In the genomic region with DNA sequence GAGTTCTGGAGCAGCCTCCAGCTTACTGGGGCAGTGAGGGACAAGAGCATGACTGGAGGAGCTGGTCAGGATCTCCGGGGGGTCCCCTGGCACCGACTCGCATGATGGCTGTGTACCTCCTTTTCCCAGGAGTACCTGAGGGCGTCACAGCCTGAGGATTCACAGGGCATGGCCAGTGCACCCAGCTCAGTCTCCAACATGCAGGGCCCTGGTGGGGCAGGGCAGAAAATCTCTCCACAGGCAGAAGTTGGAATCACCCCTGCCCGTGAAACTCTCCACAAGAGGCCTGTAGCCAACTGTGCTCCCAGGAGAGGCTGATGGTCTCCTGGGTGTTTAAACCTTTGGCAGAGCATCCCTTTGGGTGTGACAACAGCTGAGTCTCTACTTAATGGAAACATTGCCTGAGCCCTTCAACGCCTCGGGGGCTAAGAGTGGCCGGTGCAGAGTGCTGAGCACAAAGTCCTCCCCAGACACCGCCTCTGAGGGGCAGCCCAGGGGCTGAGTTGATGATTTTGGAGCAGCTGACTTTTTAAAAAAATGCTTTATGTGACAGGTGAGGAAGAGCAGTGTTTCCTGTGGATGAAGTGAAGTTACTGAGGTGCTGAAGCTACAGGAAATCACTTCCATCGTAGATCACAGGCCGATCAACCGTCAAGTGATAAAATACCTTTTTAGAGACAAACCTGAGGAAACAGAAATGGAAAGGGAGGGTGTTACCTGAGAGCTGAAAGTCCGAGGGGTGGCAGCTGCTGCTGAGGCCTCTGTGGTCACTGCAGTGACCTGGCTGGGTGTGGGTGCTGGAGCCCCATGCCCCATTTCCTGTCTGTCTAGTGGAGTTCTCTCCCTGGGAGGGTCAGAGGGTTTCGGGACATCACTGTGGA, we compare ENCODE assay signal across 21 cellular contexts. TPM values are rescaled to one million over a fixed set of nuclear protein-coding genes. Genes with fewer than 3 reads are reported as not detected.
DNase-seq lines count a peak whose midpoint lies in the region; ATAC-seq and TF ChIP-seq lines count a peak whose summit lies in the region.
"Had no signal": no experiment of that assay in that cellular context is flagged by ENCODE, and none has a peak within 500 bp of the region (broad histone marks: within the 10 kb centered on the region; RNA-seq: fewer than 3 reads in every experiment).

No MANE protein-coding gene starts in this region.

- no peak for ATAC-seq in effector memory CD8-positive, alpha-beta T cell (replicated peaks)
- ATAC-seq in natural killer cell (peak in 2 of 3 donors; percentile 7 to 26), GM21381 (IDR thresholded peaks at IDR 0.05; ENCODE audit: unreplicated experiment) (no peak)

- TF ChIP-seq CTCF in natural killer cell (IDR thresholded peaks at IDR 0.05) (no peak), chondrocyte (IDR thresholded peaks at IDR 0.05) (no peak)

- H3K27me3 Mint-ChIP-seq in activated T-cell treated with anti-CD3 and anti-CD28 coated beads, Interleukin-2, amount 50 U/mL, for 24 hours = peaks cover 17% of the 10 kb centered on the region
- H3K27me3 Mint-ChIP-seq in effector memory CD8-positive, alpha-beta T cell = no peaks in the 10 kb centered on the region
- H3K27me3 Mint-ChIP-seq in natural killer cell (ENCODE audit: low read depth in 2 of 2) (no peaks in the 10 kb centered on the region), chondrocyte (ENCODE audit: low read depth) (no peaks in the 10 kb centered on the region)
- peaks cover 2% of the 10 kb centered on the region for H3K27me3 Mint-ChIP-seq in T-helper 2 cell treated with Interferon-gamma antibody and Interleukin-4, amounts not matched to agents 5 μg/mL and 100 μg/mL, for 36 hours (ENCODE audit: low read depth)

- H3K4me3 ChIP-seq in Jurkat, Clone E6-1 (ENCODE audit: low read length) = no peak overlapping the region
- H3K4me3 ChIP-seq: HAP-1, Peyer's patch, SK-N-MC had no signal

- peaks cover 36% of the 10 kb centered on the region for H3K4me1 Mint-ChIP-seq in activated T-cell treated with anti-CD3 and anti-CD28 coated beads, Interleukin-2, amount 50 U/mL, for 24 hours (ENCODE audit: low read depth)
- H3K4me1 Mint-ChIP-seq in effector memory CD8-positive, alpha-beta T cell (ENCODE audit: low read depth in 2 of 2) = peaks cover 28 to 33% of the 10 kb centered on the region in 2 donors
- H3K4me1 Mint-ChIP-seq in natural killer cell (peaks cover 34 to 54% of the 10 kb centered on the region in 2 donors), chondrocyte (ENCODE audit: low read depth) (peaks cover 9% of the 10 kb centered on the region)
- H3K4me1 Mint-ChIP-seq in T-helper 2 cell treated with Interferon-gamma antibody and Interleukin-4, amounts not matched to agents 5 μg/mL and 100 μg/mL, for 36 hours (ENCODE audit: low read depth) = peaks cover 11% of the 10 kb centered on the region
- H3K4me1 Mint-ChIP-seq: CD14-positive monocyte had no signal

- intact Hi-C loops in natural killer cell (cut with micrococcal nuclease) = no loop called here

- no peaks in the 10 kb centered on the region for H3K9me3 Mint-ChIP-seq in activated T-cell treated with anti-CD3 and anti-CD28 coated beads, Interleukin-2, amount 50 U/mL, for 24 hours
- H3K9me3 Mint-ChIP-seq in effector memory CD8-positive, alpha-beta T cell = no peaks in the 10 kb centered on the region
- H3K9me3 Mint-ChIP-seq in natural killer cell (no peaks in the 10 kb centered on the region), chondrocyte (ENCODE audit: low read depth) (no peaks in the 10 kb centered on the region)
- no peaks in the 10 kb centered on the region for H3K9me3 Mint-ChIP-seq in T-helper 2 cell treated with Interferon-gamma antibody and Interleukin-4, amounts not matched to agents 5 μg/mL and 100 μg/mL, for 36 hours
- H3K9me3 Mint-ChIP-seq: CD14-positive monocyte had no signal

- no peak overlapping the region for H3K4me3 Mint-ChIP-seq in activated T-cell treated with anti-CD3 and anti-CD28 coated beads, Interleukin-2, amount 50 U/mL, for 24 hours
- peak overlapping the region; percentile 21 to 46 for H3K4me3 Mint-ChIP-seq in effector memory CD8-positive, alpha-beta T cell
- no peak overlapping the region for H3K4me3 Mint-ChIP-seq in natural killer cell
- no peak overlapping the region for H3K4me3 Mint-ChIP-seq in chondrocyte (ENCODE audit: unreplicated experiment)
- H3K4me3 Mint-ChIP-seq in T-helper 2 cell treated with Interferon-gamma antibody and Interleukin-4, amounts not matched to agents 5 μg/mL and 100 μg/mL, for 36 hours = no peak overlapping the region
- H3K4me3 Mint-ChIP-seq: CD14-positive monocyte had no signal

- peak; percentile 31 for DNase-seq in activated T-cell treated with anti-CD3 and anti-CD28 coated beads, Interleukin-2, amount 50 U/mL, for 24 hours
- no peak for DNase-seq in activated T-cell treated with anti-CD3 and anti-CD28 coated beads for 4 hours
- peak; percentile 57 for DNase-seq in Jurkat, Clone E6-1 (ENCODE audit: low read depth, low spot score)
- no peak for DNase-seq in effector memory CD8-positive, alpha-beta T cell
- no peak for DNase-seq in natural killer cell
- no peak for DNase-seq in chondrocyte (ENCODE audit: low spot score)
- no peak for DNase-seq in T-helper 2 cell treated with Interferon-gamma antibody and Interleukin-4, amounts not matched to agents 5 μg/mL and 100 μg/mL, for 36 hours (ENCODE audit: low spot score)
- DNase-seq: 8988T; Calu3; EL; NCI-H1105 treated with DMSO at 0.1 percent for 48 hours; NCI-H1694; NCI-H2081 treated with DMSO at 0.1 percent for 48 hours; NK-92 treated with Interleukin-12 subunit alpha and Interleukin-12 subunit beta, amount 100 ng/mL, for 24 hours; Peyer's patch had no signal

- no peak overlapping the region for H3K27ac Mint-ChIP-seq in activated T-cell treated with anti-CD3 and anti-CD28 coated beads, Interleukin-2, amount 50 U/mL, for 24 hours
- H3K27ac Mint-ChIP-seq in effector memory CD8-positive, alpha-beta T cell = peak overlapping the region; percentile 86 to 91
- peak overlapping the region in 1 of 2 donors; percentile 28 for H3K27ac Mint-ChIP-seq in natural killer cell
- no peak overlapping the region for H3K27ac Mint-ChIP-seq in chondrocyte (ENCODE audit: unreplicated experiment)
- H3K27ac Mint-ChIP-seq in T-helper 2 cell treated with Interferon-gamma antibody and Interleukin-4, amounts not matched to agents 5 μg/mL and 100 μg/mL, for 36 hours = no peak overlapping the region

- H3K36me3 Mint-ChIP-seq in activated T-cell treated with anti-CD3 and anti-CD28 coated beads, Interleukin-2, amount 50 U/mL, for 24 hours (ENCODE audit: low read depth) = peaks cover 79% of the 10 kb centered on the region
- H3K36me3 Mint-ChIP-seq in effector memory CD8-positive, alpha-beta T cell (ENCODE audit: insufficient read depth) = peaks cover 79% of the 10 kb centered on the region
- H3K36me3 Mint-ChIP-seq in natural killer cell (peaks cover 9% of the 10 kb centered on the region), chondrocyte (ENCODE audit: low read depth) (peaks cover 26% of the 10 kb centered on the region)
- H3K36me3 Mint-ChIP-seq in T-helper 2 cell treated with Interferon-gamma antibody and Interleukin-4, amounts not matched to agents 5 μg/mL and 100 μg/mL, for 36 hours (ENCODE audit: low read depth) = peaks cover 51% of the 10 kb centered on the region

RNA-seq across cellular contexts. Expression of a gene that starts 21.9 kb away (rescaled TPM):
- 0.38 TPM for polyA plus RNA-seq in Jurkat, Clone E6-1 (2012; ENCODE audit: insufficient read depth, insufficient read length)
- 1 to 10 TPM in 2 of 3 donors, under 1 TPM in 1; 0.95 to 2.1 (median 1.7) TPM for total RNA-seq in natural killer cell
- total RNA-seq in chondrocyte = not detected in 3 replicates
- total RNA-seq: Calu3 had no signal
- polyA plus RNA-seq: AG04450 had no signal

RNA-seq across cellular contexts. Expression of a gene that starts 35.1 kb away (rescaled TPM):
- 1.5 TPM for polyA plus RNA-seq in Jurkat, Clone E6-1 (2012; ENCODE audit: insufficient read depth, insufficient read length)
- total RNA-seq in natural killer cell (under 1 TPM in 1 of 3 donors, not detected in 2; 0.27 TPM), chondrocyte (not detected in 3 replicates)
- total RNA-seq: Calu3, NCI-H460 had no signal
- polyA plus RNA-seq: AG04450, CD14-positive monocyte had no signal

Comparison
In these comparisons a context has a peak if more than half of its experiments do, and no peak if none do; other contexts are left out.
1. DNase-seq: peak in activated T-cell treated with anti-CD3 and anti-CD28 coated beads, Interleukin-2, amount 50 U/mL, for 24 hours (single experiment) and Jurkat, Clone E6-1 (single experiment); none in activated T-cell treated with anti-CD3 and anti-CD28 coated beads for 4 hours (single experiment), effector memory CD8-positive, alpha-beta T cell (0 of 3), natural killer cell (single experiment), chondrocyte (single experiment) and T-helper 2 cell treated with Interferon-gamma antibody and Interleukin-4, amounts not matched to agents 5 μg/mL and 100 μg/mL, for 36 hours (single experiment).
2. H3K27ac Mint-ChIP-seq: peak in effector memory CD8-positive, alpha-beta T cell (2 of 2); none in activated T-cell treated with anti-CD3 and anti-CD28 coated beads, Interleukin-2, amount 50 U/mL, for 24 hours (single experiment), chondrocyte (single experiment) and T-helper 2 cell treated with Interferon-gamma antibody and Interleukin-4, amounts not matched to agents 5 μg/mL and 100 μg/mL, for 36 hours (single experiment).
3. H3K4me3 Mint-ChIP-seq: peak in effector memory CD8-positive, alpha-beta T cell (2 of 2); none in activated T-cell treated with anti-CD3 and anti-CD28 coated beads, Interleukin-2, amount 50 U/mL, for 24 hours (single experiment), natural killer cell (single experiment), chondrocyte (single experiment) and T-helper 2 cell treated with Interferon-gamma antibody and Interleukin-4, amounts not matched to agents 5 μg/mL and 100 μg/mL, for 36 hours (single experiment).
4. ATAC-seq: peak in natural killer cell (2 of 3); none in effector memory CD8-positive, alpha-beta T cell (single experiment) and GM21381 (single experiment).